ENCODE assay signal across 11 cellular contexts in the genomic region with DNA sequence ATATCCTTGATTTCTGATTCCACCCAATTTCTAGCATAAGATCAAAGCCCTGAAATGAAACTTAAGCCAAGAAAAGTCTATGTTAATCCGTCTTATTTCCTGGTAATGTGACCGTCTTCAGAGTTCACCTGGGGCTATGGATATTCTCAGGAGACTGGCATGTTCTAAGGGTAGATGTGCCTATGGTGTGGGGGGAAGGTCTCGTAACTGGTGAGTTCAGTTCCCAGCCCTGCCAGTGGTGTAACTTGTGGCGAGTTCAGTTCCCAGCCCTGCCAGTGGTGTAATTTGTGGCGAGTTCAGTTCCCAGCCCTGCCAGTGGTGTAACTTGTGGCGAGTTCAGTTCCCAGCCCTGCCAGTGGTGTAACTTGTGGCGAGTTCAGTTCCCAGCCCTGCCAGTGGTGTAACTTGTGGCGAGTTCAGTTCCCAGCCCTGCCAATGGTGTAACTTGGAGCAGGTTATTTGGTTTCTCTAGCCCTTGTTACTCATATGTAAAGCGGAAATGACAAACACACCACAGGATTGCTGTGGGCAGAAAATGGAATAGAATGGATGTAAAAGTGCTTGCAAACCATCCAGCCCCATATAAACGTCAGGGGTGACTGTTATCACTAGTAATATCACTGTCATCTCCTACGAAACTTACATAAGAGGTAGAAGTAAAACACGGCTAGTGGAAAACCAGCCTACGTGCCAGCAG. TPM values are rescaled to one million over a fixed set of nuclear protein-coding genes. Genes with fewer than 3 reads are reported as not detected.
DNase-seq lines count a peak whose midpoint lies in the region; TF ChIP-seq lines count a peak whose summit lies in the region.
"Had no signal": no experiment of that assay in that cellular context is flagged by ENCODE, and none has a peak within 500 bp of the region (broad histone marks: within the 10 kb centered on the region; RNA-seq: fewer than 3 reads in every experiment).

No MANE protein-coding gene starts in this region.

- no peaks in the 10 kb centered on the region for H3K79me2 ChIP-seq in mesendoderm (ENCODE audit: control insufficient read depth, insufficient read depth, low read length)

- H2BK120ac ChIP-seq in mesendoderm (ENCODE audit: low read depth, low read length), result no peak overlapping the region

- H3K79me1 ChIP-seq in mesendoderm (ENCODE audit: low read length), result no peaks in the 10 kb centered on the region

- no peaks in the 10 kb centered on the region for H3K9me3 ChIP-seq in adrenal gland (replicated peaks in 1 of 3)
- H3K9me3 ChIP-seq: colonic mucosa had no signal

- TF ChIP-seq CTCF in AG09319 (IDR thresholded peaks at IDR 0.05; ENCODE audit: low read depth, low read length) (no peak), fibroblast of pulmonary artery (IDR thresholded peaks at IDR 0.05; ENCODE audit: low read length, missing control alignments) (no peak), adrenal gland (IDR thresholded peaks at IDR 0.05) (no peak)

- H3K36me3 ChIP-seq in mesendoderm (ENCODE audit: control insufficient read depth, insufficient read depth, low read length), result peaks cover 8% of the 10 kb centered on the region
- H3K36me3 ChIP-seq in adrenal gland (replicated peaks in 1 of 2), result peaks cover 0 to 41% of the 10 kb centered on the region in 2 donors
- H3K36me3 ChIP-seq: colonic mucosa had no signal

- no peak overlapping the region for H3K56ac ChIP-seq in mesendoderm (ENCODE audit: low read length)

- peak; percentile 4 for DNase-seq in AG09319 (ENCODE audit: extremely low read depth, low read depth)
- DNase-seq in GM04504 (ENCODE audit: low read depth), result peak; percentile 49
- DNase-seq in SIG-M5 (lab: John Stamatoyannopoulos, UW), result peak; percentile 93
- DNase-seq in fibroblast of pulmonary artery (ENCODE audit: low read depth), result peak; percentile 31
- no peak for DNase-seq in NCI-H345 (lab: John Stamatoyannopoulos, UW)
- no peak for DNase-seq in mesendoderm
- no peak for DNase-seq in HT-29 (ENCODE audit: low spot score)
- no peak for DNase-seq in adrenal gland
- DNase-seq: colonic mucosa had no signal

- H4K5ac ChIP-seq in mesendoderm (ENCODE audit: low read length), result no peak overlapping the region

- TF ChIP-seq POLR2A in adrenal gland (IDR thresholded peaks at IDR 0.05), result no peak

- H3K18ac ChIP-seq in mesendoderm (ENCODE audit: low read length), result no peak overlapping the region

- H2AK5ac ChIP-seq in mesendoderm (ENCODE audit: low read length), result no peak overlapping the region

- intact Hi-C loops in adrenal gland (cut with DNase I), result no loop called here

- no peak overlapping the region for H3K23ac ChIP-seq in mesendoderm (ENCODE audit: low read length)

- no peak overlapping the region for H3K4me3 ChIP-seq in fibroblast of pulmonary artery (replicated peaks; ENCODE audit: low read depth, low read length)
- H3K4me3 ChIP-seq in mesendoderm (ENCODE audit: low read length), result no peak overlapping the region
- H3K4me3 ChIP-seq in adrenal gland, result no peak overlapping the region
- H3K4me3 ChIP-seq: colonic mucosa had no signal

- H4K8ac ChIP-seq in mesendoderm (ENCODE audit: low read depth, low read length), result no peak overlapping the region

- no peak overlapping the region for H3K9ac ChIP-seq in mesendoderm (ENCODE audit: low read length)

- no peak overlapping the region for H3K4ac ChIP-seq in mesendoderm (ENCODE audit: low read depth, low read length)

- H3K27me3 ChIP-seq in mesendoderm (ENCODE audit: insufficient read depth, low read length, poor library complexity), result no peaks in the 10 kb centered on the region
- H3K27me3 ChIP-seq in adrenal gland, result no peaks in the 10 kb centered on the region
- H3K27me3 ChIP-seq: colonic mucosa had no signal

- H3K27ac ChIP-seq in mesendoderm (ENCODE audit: low read depth, low read length), result no peak overlapping the region
- H3K27ac ChIP-seq in adrenal gland, result no peak overlapping the region
- H3K27ac ChIP-seq: colonic mucosa had no signal

- no peak overlapping the region for H2BK15ac ChIP-seq in mesendoderm (replicated peaks; ENCODE audit: low read depth)

- WGBS in mesendoderm (ENCODE audit: extremely low coverage, insufficient coverage, low lambda C conversion rate), result no CpG with 5 or more reads among the region's 13 CpGs
- WGBS in adrenal gland, 4 donors, result 79 to 92% (median 89%) methylated on average over 13 of the region's 13 CpGs

- no peak overlapping the region for H3K4me2 ChIP-seq in mesendoderm (ENCODE audit: low read length)

- H2BK5ac ChIP-seq in mesendoderm (ENCODE audit: low read length), result no peak overlapping the region

- H3K4me1 ChIP-seq in mesendoderm (ENCODE audit: control insufficient read depth, low read depth, low read length) (no peaks in the 10 kb centered on the region), adrenal gland (replicated peaks in 1 of 2) (no peaks in the 10 kb centered on the region)
- H3K4me1 ChIP-seq: colonic mucosa had no signal

RNA-seq across cellular contexts. Expression of a gene that starts 30.4 kb away (rescaled TPM):
- 4.4 TPM for polyA plus RNA-seq in mesendoderm (2013, experiment 1 of 2)
- 3.6 TPM for polyA plus RNA-seq in mesendoderm (2013, experiment 2 of 2)
- total RNA-seq in HT-29 (2014; rRNA removed; shearing (Covaris generic)), result 0.26 TPM in 1 of 2 replicates, not detected in the other
- 10 to 100 TPM in 4 of 8 donors, 1 to 10 TPM in 4; 1.2 to 73.1 (median 10.4) TPM for total RNA-seq in adrenal gland
- 10 to 100 TPM in 2 of 3 donors, 1 to 10 TPM in 1; 3.7 to 45.5 (median 35.0) TPM for polyA plus RNA-seq in adrenal gland
- total RNA-seq: frontal cortex had no signal

RNA-seq across cellular contexts. Expression of a gene that starts 35.6 kb away (rescaled TPM):
- 0.88 TPM for polyA plus RNA-seq in mesendoderm (2013, experiment 1 of 2)
- 0.52 TPM for polyA plus RNA-seq in mesendoderm (2013, experiment 2 of 2)
- total RNA-seq in HT-29 (2014; rRNA removed; shearing (Covaris generic)), result not detected in 2 replicates
- total RNA-seq in adrenal gland, result 10 to 100 TPM in 3 of 8 donors, 1 to 10 TPM in 4, not detected in 1; 3.0 to 26.0 (median 5.0) TPM
- polyA plus RNA-seq in adrenal gland, result 10 to 100 TPM in 1 of 3 donors, 1 to 10 TPM in 2; 5.9 to 59.2 (median 7.4) TPM
- total RNA-seq: colonic mucosa, frontal cortex, omental fat pad had no signal

RNA-seq across cellular contexts. Expression of a gene that starts 40.8 kb away (rescaled TPM):
- polyA plus RNA-seq in mesendoderm (2013, experiment 1 of 2), result 25.9 TPM
- polyA plus RNA-seq in mesendoderm (2013, experiment 2 of 2), result 26.2 TPM
- total RNA-seq in HT-29 (2014; rRNA removed; shearing (Covaris generic)), result 30.6 and 51.8 TPM in 2 replicates
- 10 to 100 TPM; 44.9 to 97.1 (median 73.9) TPM for total RNA-seq in adrenal gland
- 100 to 1,000 TPM in 1 of 3 donors, 10 to 100 TPM in 2; 20.8 to 111 (median 27.5) TPM for polyA plus RNA-seq in adrenal gland

Comparison
In these comparisons a context has a peak if more than half of its experiments do, and no peak if none do; other contexts are left out.
1. DNase-seq: peak in AG09319 (single experiment), GM04504 (single experiment), SIG-M5 (single experiment) and fibroblast of pulmonary artery (single experiment); none in NCI-H345 (single experiment), mesendoderm (single experiment), HT-29 (single experiment) and adrenal gland (0 of 7).